Comparison of ENCODE assay signal across 19 cellular contexts in the genomic region with DNA sequence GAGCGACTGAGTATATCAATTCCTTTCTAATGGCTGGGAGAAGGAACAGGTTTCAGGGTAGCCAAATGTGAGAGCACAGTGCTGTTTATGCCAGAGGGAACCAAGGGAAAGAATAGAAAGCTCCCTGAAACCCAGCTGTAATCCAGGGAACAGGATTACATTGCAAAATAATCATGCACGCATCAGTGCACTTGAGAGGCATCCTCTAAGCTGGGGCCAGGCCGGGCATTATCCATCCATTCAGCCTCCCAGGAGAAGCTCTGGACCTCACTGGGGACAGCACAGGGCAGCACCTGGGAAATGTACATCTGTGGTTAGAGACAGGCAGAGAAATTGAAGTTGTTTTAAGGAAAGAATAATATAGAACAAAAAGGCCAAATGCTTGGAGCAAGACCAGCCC.
DNase-seq lines count a peak whose midpoint lies in the region; TF ChIP-seq lines count a peak whose summit lies in the region.
"Had no signal": no experiment of that assay in that cellular context is flagged by ENCODE, and none has a peak within 500 bp of the region (broad histone marks: within the 10 kb centered on the region; RNA-seq: fewer than 3 reads in every experiment).

No MANE protein-coding gene starts in this region.

- peaks cover 47% of the 10 kb centered on the region for H3K4me1 ChIP-seq in BLaER1
- no peaks in the 10 kb centered on the region for H3K4me1 ChIP-seq in suprapubic skin
- H3K4me1 ChIP-seq: BE2C, Peyer's patch had no signal

- H3K27ac ChIP-seq in BLaER1 (no peak overlapping the region), suprapubic skin (no peak overlapping the region), brain microvascular endothelial cell (no peak overlapping the region)
- H3K27ac ChIP-seq: Peyer's patch had no signal

- H3K27me3 ChIP-seq in BLaER1: no peaks in the 10 kb centered on the region
- no peaks in the 10 kb centered on the region for H3K27me3 ChIP-seq in suprapubic skin
- no peaks in the 10 kb centered on the region for H3K27me3 ChIP-seq in brain microvascular endothelial cell (replicated peaks)
- H3K27me3 ChIP-seq: BE2C, Peyer's patch had no signal

- H3K9me3 ChIP-seq in BLaER1 (peaks cover 20% of the 10 kb centered on the region), suprapubic skin (no peaks in the 10 kb centered on the region)
- H3K9me3 ChIP-seq: BE2C, Peyer's patch had no signal

- intact Hi-C loops in posterior vena cava (cut with DNase I): no loop called here

- H4K20me1 ChIP-seq in BLaER1: no peaks in the 10 kb centered on the region

- in situ Hi-C loops in brain microvascular endothelial cell (cut with HindIII; ENCODE audit: low pct_ligation_motif_present, low sequenced_read_pairs): no loop called here

- H3K4me3 ChIP-seq in BLaER1: no peak overlapping the region
- no peak overlapping the region for H3K4me3 ChIP-seq in suprapubic skin
- no peak overlapping the region for H3K4me3 ChIP-seq in brain microvascular endothelial cell (ENCODE audit: low read depth, low read length)
- H3K4me3 ChIP-seq: Peyer's patch had no signal

- DNase-seq in NCI-H1092 (lab: John Stamatoyannopoulos, UW): peak; percentile 7
- peak; percentile 49 for DNase-seq in NCI-H2171 treated with DMSO at 0.1 percent for 48 hours (lab: John Stamatoyannopoulos, UW)
- DNase-seq in NCI-H82 treated with DMSO at 0.1 percent for 48 hours (lab: John Stamatoyannopoulos, UW; ENCODE audit: unreplicated experiment): peak; percentile 90
- DNase-seq in suprapubic skin (ENCODE audit: low spot score in 2 of 2): no peak
- DNase-seq in NCI-H2196 (lab: John Stamatoyannopoulos, UW; ENCODE audit: unreplicated experiment): no peak
- DNase-seq in posterior vena cava (ENCODE audit: low spot score): no peak
- DNase-seq in brain microvascular endothelial cell: no peak
- DNase-seq: BE2C; CD8-positive, alpha-beta T cell; DMS53; KBM-7; NCI-H1436; NCI-H2029; NCI-H446; NK-92 treated with Interleukin-12 subunit alpha and Interleukin-12 subunit beta, amount 100 ng/mL, for 24 hours; Peyer's patch; Right ventricle myocardium superior; SW 1271 had no signal

- no peak overlapping the region for H3K9ac ChIP-seq in BLaER1

- TF ChIP-seq EP300 in suprapubic skin (IDR thresholded peaks at IDR 0.05): no peak

- TF ChIP-seq POLR2A in suprapubic skin (IDR thresholded peaks at IDR 0.05): no peak

- TF ChIP-seq CTCF in suprapubic skin (IDR thresholded peaks at IDR 0.05) (no peak), brain microvascular endothelial cell (IDR thresholded peaks at IDR 0.05; ENCODE audit: low read depth, low read length, missing control alignments) (no peak)

- WGBS in suprapubic skin: 39% methylated on average over 3 of the region's 3 CpGs

- peak overlapping the region; percentile 55 for H3K4me2 ChIP-seq in BLaER1

- H3K36me3 ChIP-seq in BLaER1: no peaks in the 10 kb centered on the region
- H3K36me3 ChIP-seq in suprapubic skin: no peaks in the 10 kb centered on the region
- H3K36me3 ChIP-seq in brain microvascular endothelial cell (replicated peaks): no peaks in the 10 kb centered on the region
- H3K36me3 ChIP-seq: BE2C, Peyer's patch had no signal

Comparison
In these comparisons a context has a peak if more than half of its experiments do, and no peak if none do; other contexts are left out.
1. DNase-seq: peak in NCI-H1092 (single experiment), NCI-H2171 treated with DMSO at 0.1 percent for 48 hours (single experiment) and NCI-H82 treated with DMSO at 0.1 percent for 48 hours (single experiment); none in suprapubic skin (0 of 2), NCI-H2196 (single experiment), posterior vena cava (single experiment) and brain microvascular endothelial cell (single experiment).